1 cellular context compared by ENCODE assay signal in the genomic region with DNA sequence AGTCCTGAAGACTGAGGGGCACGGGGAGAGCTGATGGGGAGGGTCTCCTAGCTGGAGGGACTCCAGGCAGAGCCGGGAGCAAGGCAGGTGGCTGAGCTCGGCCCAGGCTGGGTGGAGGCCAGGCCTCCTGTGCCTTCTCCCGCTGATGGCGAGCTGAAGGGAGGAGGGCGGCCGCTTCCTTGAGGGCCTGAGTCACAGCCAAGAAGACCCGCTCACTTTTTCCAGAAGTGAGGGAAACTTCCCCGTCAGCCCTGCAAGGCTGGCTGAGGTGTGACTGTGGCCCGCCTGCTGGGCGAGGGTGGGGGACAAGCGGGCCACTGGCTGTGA.
TF ChIP-seq lines count a peak whose summit lies in the region.

No MANE protein-coding gene starts in this region.

TF ChIP-seq in HepG2, 621 proteins besides CTCF, POLR2A, EP300 and RAD21 (continued from another document):
- TF ChIP-seq, protein P1, sequence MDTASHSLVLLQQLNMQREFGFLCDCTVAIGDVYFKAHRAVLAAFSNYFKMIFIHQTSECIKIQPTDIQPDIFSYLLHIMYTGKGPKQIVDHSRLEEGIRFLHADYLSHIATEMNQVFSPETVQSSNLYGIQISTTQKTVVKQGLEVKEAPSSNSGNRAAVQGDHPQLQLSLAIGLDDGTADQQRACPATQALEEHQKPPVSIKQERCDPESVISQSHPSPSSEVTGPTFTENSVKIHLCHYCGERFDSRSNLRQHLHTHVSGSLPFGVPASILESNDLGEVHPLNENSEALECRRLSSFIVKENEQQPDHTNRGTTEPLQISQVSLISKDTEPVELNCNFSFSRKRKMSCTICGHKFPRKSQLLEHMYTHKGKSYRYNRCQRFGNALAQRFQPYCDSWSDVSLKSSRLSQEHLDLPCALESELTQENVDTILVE (CRISPR knock-in tag; IDR thresholded peaks at IDR 0.05), result no peak
- TF ChIP-seq CEBPG (CRISPR knock-in tag; IDR thresholded peaks at IDR 0.05) (no peak), ZNF160 (CRISPR knock-in tag; IDR thresholded peaks at IDR 0.05) (no peak), IKZF1 (IDR thresholded peaks at IDR 0.05) (no peak), CHD2 (IDR thresholded peaks at IDR 0.05; ENCODE audit: low read depth, low read length) (no peak), XBP1 (CRISPR knock-in tag; IDR thresholded peaks at IDR 0.05) (no peak), KLF13 (CRISPR knock-in tag; IDR thresholded peaks at IDR 0.05) (no peak), ETV6 (CRISPR knock-in tag; conservative IDR thresholded peaks at IDR 0.05) (no peak)
- TF ChIP-seq, protein P2, sequence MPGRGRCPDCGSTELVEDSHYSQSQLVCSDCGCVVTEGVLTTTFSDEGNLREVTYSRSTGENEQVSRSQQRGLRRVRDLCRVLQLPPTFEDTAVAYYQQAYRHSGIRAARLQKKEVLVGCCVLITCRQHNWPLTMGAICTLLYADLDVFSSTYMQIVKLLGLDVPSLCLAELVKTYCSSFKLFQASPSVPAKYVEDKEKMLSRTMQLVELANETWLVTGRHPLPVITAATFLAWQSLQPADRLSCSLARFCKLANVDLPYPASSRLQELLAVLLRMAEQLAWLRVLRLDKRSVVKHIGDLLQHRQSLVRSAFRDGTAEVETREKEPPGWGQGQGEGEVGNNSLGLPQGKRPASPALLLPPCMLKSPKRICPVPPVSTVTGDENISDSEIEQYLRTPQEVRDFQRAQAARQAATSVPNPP (CRISPR knock-in tag; IDR thresholded peaks at IDR 0.05), result no peak
- TF ChIP-seq, protein P3, sequence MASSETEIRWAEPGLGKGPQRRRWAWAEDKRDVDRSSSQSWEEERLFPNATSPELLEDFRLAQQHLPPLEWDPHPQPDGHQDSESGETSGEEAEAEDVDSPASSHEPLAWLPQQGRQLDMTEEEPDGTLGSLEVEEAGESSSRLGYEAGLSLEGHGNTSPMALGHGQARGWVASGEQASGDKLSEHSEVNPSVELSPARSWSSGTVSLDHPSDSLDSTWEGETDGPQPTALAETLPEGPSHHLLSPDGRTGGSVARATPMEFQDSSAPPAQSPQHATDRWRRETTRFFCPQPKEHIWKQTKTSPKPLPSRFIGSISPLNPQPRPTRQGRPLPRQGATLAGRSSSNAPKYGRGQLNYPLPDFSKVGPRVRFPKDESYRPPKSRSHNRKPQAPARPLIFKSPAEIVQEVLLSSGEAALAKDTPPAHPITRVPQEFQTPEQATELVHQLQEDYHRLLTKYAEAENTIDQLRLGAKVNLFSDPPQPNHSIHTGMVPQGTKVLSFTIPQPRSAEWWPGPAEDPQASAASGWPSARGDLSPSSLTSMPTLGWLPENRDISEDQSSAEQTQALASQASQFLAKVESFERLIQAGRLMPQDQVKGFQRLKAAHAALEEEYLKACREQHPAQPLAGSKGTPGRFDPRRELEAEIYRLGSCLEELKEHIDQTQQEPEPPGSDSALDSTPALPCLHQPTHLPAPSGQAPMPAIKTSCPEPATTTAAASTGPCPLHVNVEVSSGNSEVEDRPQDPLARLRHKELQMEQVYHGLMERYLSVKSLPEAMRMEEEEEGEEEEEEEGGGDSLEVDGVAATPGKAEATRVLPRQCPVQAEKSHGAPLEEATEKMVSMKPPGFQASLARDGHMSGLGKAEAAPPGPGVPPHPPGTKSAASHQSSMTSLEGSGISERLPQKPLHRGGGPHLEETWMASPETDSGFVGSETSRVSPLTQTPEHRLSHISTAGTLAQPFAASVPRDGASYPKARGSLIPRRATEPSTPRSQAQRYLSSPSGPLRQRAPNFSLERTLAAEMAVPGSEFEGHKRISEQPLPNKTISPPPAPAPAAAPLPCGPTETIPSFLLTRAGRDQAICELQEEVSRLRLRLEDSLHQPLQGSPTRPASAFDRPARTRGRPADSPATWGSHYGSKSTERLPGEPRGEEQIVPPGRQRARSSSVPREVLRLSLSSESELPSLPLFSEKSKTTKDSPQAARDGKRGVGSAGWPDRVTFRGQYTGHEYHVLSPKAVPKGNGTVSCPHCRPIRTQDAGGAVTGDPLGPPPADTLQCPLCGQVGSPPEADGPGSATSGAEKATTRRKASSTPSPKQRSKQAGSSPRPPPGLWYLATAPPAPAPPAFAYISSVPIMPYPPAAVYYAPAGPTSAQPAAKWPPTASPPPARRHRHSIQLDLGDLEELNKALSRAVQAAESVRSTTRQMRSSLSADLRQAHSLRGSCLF (CRISPR knock-in tag; IDR thresholded peaks at IDR 0.05; ENCODE audit: borderline replicate concordance), result no peak
- TF ChIP-seq, protein P4, sequence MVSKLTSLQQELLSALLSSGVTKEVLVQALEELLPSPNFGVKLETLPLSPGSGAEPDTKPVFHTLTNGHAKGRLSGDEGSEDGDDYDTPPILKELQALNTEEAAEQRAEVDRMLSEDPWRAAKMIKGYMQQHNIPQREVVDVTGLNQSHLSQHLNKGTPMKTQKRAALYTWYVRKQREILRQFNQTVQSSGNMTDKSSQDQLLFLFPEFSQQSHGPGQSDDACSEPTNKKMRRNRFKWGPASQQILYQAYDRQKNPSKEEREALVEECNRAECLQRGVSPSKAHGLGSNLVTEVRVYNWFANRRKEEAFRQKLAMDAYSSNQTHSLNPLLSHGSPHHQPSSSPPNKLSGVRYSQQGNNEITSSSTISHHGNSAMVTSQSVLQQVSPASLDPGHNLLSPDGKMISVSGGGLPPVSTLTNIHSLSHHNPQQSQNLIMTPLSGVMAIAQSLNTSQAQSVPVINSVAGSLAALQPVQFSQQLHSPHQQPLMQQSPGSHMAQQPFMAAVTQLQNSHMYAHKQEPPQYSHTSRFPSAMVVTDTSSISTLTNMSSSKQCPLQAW (CRISPR knock-in tag; IDR thresholded peaks at IDR 0.05), result no peak
- TF ChIP-seq, protein P5, sequence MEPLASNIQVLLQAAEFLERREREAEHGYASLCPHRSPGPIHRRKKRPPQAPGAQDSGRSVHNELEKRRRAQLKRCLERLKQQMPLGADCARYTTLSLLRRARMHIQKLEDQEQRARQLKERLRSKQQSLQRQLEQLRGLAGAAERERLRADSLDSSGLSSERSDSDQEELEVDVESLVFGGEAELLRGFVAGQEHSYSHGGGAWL (CRISPR knock-in tag; IDR thresholded peaks at IDR 0.05), result no peak
